ENCODE assay signal across 16 cellular contexts in genomic region chr9:137278913-137279711, GRCh38. TPM values are rescaled to one million over a fixed set of nuclear protein-coding genes. Genes with fewer than 3 reads are reported as not detected.
DNase-seq lines count a peak whose midpoint lies in the region; ATAC-seq and TF ChIP-seq lines count a peak whose summit lies in the region.
"Had no signal": no experiment of that assay in that cellular context is flagged by ENCODE, and none has a peak within 500 bp of the region (broad histone marks: within the 10 kb centered on the region; RNA-seq: fewer than 3 reads in every experiment).

No MANE protein-coding gene starts in this region.

- H3K4me2 ChIP-seq in IMR-90 (ENCODE audit: low read depth, low read length): no peak overlapping the region
- H3K4me2 ChIP-seq in trophoblast cell (ENCODE audit: low read length): peak overlapping the region; percentile 60

- no peak overlapping the region for H3K4ac ChIP-seq in IMR-90 (ENCODE audit: low read depth, low read length)
- no peak overlapping the region for H3K4ac ChIP-seq in trophoblast cell (ENCODE audit: low read depth, low read length)

- H3K23ac ChIP-seq in IMR-90 (ENCODE audit: low read depth, low read length): no peak overlapping the region
- no peak overlapping the region for H3K23ac ChIP-seq in trophoblast cell (ENCODE audit: low read length)

- no peak overlapping the region for H2AFZ ChIP-seq in IMR-90 (replicated peaks; ENCODE audit: low read length, poor library complexity)
- H2AFZ ChIP-seq in trophoblast cell (ENCODE audit: insufficient read depth, low read length, poor library complexity): no peak overlapping the region
- H2AFZ ChIP-seq: parathyroid adenoma had no signal

- no peak overlapping the region for H3K18ac ChIP-seq in IMR-90 (ENCODE audit: low read depth, low read length)
- H3K18ac ChIP-seq in trophoblast cell (ENCODE audit: low read length): no peak overlapping the region

- no peak overlapping the region for H2BK20ac ChIP-seq in IMR-90 (ENCODE audit: low read depth, low read length)

- H4K5ac ChIP-seq in IMR-90 (ENCODE audit: low read depth, low read length): no peak overlapping the region

- H2BK12ac ChIP-seq in trophoblast cell (ENCODE audit: low read length): no peak overlapping the region

- H3K4me3 ChIP-seq in BJ (ENCODE audit: low read depth, low read length) (peak overlapping the region; percentile 88), IMR-90 (ENCODE audit: insufficient read depth, low read depth, low read length) (peak overlapping the region; percentile 80), fibroblast of the aortic adventitia (ENCODE audit: low read depth, low read length) (peak overlapping the region; percentile 74), trophoblast cell (ENCODE audit: low read depth, low read length) (no peak overlapping the region)

- no peak overlapping the region; the same call in 1 of the 2 replicates for H3K14ac ChIP-seq in IMR-90 (replicated peaks; ENCODE audit: low read depth, low read length)
- no peak overlapping the region for H3K14ac ChIP-seq in trophoblast cell (ENCODE audit: low read length)

- dilution Hi-C loops in IMR-90 (cut with HindIII; ENCODE audit: low sequenced_read_pairs, unreplicated experiment): no loop called here

- H3K79me1 ChIP-seq in IMR-90 (ENCODE audit: low read depth in 1 of 2, low read length in 2 of 2) (peaks cover 0 to 57% of the 10 kb centered on the region in 2 experiments), trophoblast cell (ENCODE audit: low read length) (peaks cover 17% of the 10 kb centered on the region)

- WGBS in IMR-90 (ENCODE audit: extremely low coverage in 2 of 2, insufficient read length in 1 of 2), 2 experiments: 87% methylated on average over 109 of the region's 109 CpGs; no CpG with 5 or more reads in 1 of the 2 experiments
- WGBS in trophoblast cell (ENCODE audit: extremely low coverage, insufficient coverage, insufficient read length): no CpG with 5 or more reads among the region's 109 CpGs

- H2AK5ac ChIP-seq in IMR-90 (ENCODE audit: low read depth, low read length) (no peak overlapping the region; the same call in 1 of the 2 replicates), trophoblast cell (ENCODE audit: low read length) (no peak overlapping the region)

- no peak for TF ChIP-seq POLR2A in IMR-90 (IDR thresholded peaks at IDR 0.05; ENCODE audit: low read depth, low read length)

- H3K9ac ChIP-seq in IMR-90 (ENCODE audit: low read depth, low read length) (no peak overlapping the region), trophoblast cell (ENCODE audit: low read length) (no peak overlapping the region)
- H3K9ac ChIP-seq: parathyroid adenoma had no signal

- CTCF ChIA-PET in BJ (lab: Yijun Ruan, JAX) (no interaction called here), IMR-90 (lab: Yijun Ruan, JAX) (no interaction called here)

- H3K4me1 ChIP-seq in IMR-90 (ENCODE audit: control insufficient read depth, insufficient read depth, low read length) (peaks cover 21% of the 10 kb centered on the region), trophoblast cell (ENCODE audit: control insufficient read depth in 1 of 2, insufficient read depth in 2 of 2, low read length in 2 of 2) (peaks cover 27 to 29% of the 10 kb centered on the region in 2 experiments)
- H3K4me1 ChIP-seq: parathyroid adenoma had no signal

- ATAC-seq in IMR-90 (ENCODE audit: low read depth) (no peak), GM21529 (IDR thresholded peaks at IDR 0.05; ENCODE audit: unreplicated experiment) (no peak)

- no peaks in the 10 kb centered on the region for H3K9me3 ChIP-seq in IMR-90 (ENCODE audit: control insufficient read depth, insufficient read depth, low read length)
- H3K9me3 ChIP-seq in trophoblast cell (ENCODE audit: insufficient read depth, low read depth, low read length): peaks cover 17% of the 10 kb centered on the region

- H2BK15ac ChIP-seq in IMR-90 (ENCODE audit: low read depth, low read length): no peak overlapping the region

- H3K27ac ChIP-seq in IMR-90 (ENCODE audit: insufficient read depth, low read length) (no peak overlapping the region), trophoblast cell (ENCODE audit: low read depth, low read length) (no peak overlapping the region)
- H3K27ac ChIP-seq: brain microvascular endothelial cell, parathyroid adenoma had no signal

- TF ChIP-seq RAD21 in IMR-90 (IDR thresholded peaks at IDR 0.05; ENCODE audit: low read length): no peak

- no peaks in the 10 kb centered on the region for H3K9me1 ChIP-seq in IMR-90 (ENCODE audit: insufficient read depth, low read length)

- H3K27me3 ChIP-seq in BJ (ENCODE audit: control insufficient read depth, insufficient read depth, low read length) (no peaks in the 10 kb centered on the region), IMR-90 (ENCODE audit: control insufficient read depth, insufficient read depth, low read length) (no peaks in the 10 kb centered on the region), trophoblast cell (ENCODE audit: insufficient read depth, low read length) (no peaks in the 10 kb centered on the region)
- H3K27me3 ChIP-seq: brain microvascular endothelial cell had no signal

- POLR2A ChIA-PET in BJ (lab: Charles Lee): no interaction called here
- POLR2A ChIA-PET in IMR-90 (lab: Charles Lee; ENCODE audit: unreplicated experiment): no interaction called here

- no peak for TF ChIP-seq CTCF in BJ (IDR thresholded peaks at IDR 0.05; ENCODE audit: insufficient read depth, low read depth, low read length)
- TF ChIP-seq CTCF in IMR-90 (conservative IDR thresholded peaks at IDR 0.05; ENCODE audit: low read depth, low read length): no peak
- TF ChIP-seq CTCF in fibroblast of the aortic adventitia (IDR thresholded peaks at IDR 0.05; ENCODE audit: insufficient read depth, low read length): no peak

- in situ Hi-C loops in IMR-90 (cut with MboI; ENCODE audit: low sequenced_read_pairs): no loop called here

- peak overlapping the region; percentile 72 for H2AK9ac ChIP-seq in IMR-90 (replicated peaks; ENCODE audit: low read depth, low read length, poor library complexity)

- H4K20me1 ChIP-seq in IMR-90 (ENCODE audit: insufficient read depth, low read length): peaks cover 40% of the 10 kb centered on the region

- no peak overlapping the region for H2BK120ac ChIP-seq in IMR-90 (ENCODE audit: low read depth, low read length)
- H2BK120ac ChIP-seq in trophoblast cell (ENCODE audit: insufficient read depth, low read length, poor library complexity): no peak overlapping the region

- H4K91ac ChIP-seq in IMR-90 (ENCODE audit: insufficient read depth, low read depth, low read length) (no peak overlapping the region), trophoblast cell (ENCODE audit: low read depth, low read length) (no peak overlapping the region)

- no TSS peak for BruUV-seq in IMR-90 (replicated peaks; lab: Mats Ljungman, UMichigan)

- peaks cover 5% of the 10 kb centered on the region for H3K79me2 ChIP-seq in trophoblast cell (ENCODE audit: control insufficient read depth, insufficient read depth, low read length, poor library complexity)
- H3K79me2 ChIP-seq: parathyroid adenoma had no signal

- H4K8ac ChIP-seq in IMR-90 (ENCODE audit: low read depth in 2 of 2, low read length in 2 of 2) (no peak overlapping the region), trophoblast cell (ENCODE audit: low read depth, low read length) (no peak overlapping the region)

- H3K36me3 ChIP-seq in BJ (ENCODE audit: control insufficient read depth, insufficient read depth, low read length) (peaks cover 18% of the 10 kb centered on the region), IMR-90 (ENCODE audit: control insufficient read depth, insufficient read depth, low read length) (peaks cover 30% of the 10 kb centered on the region), trophoblast cell (ENCODE audit: control insufficient read depth in 1 of 2, insufficient read depth in 2 of 2, low read length in 2 of 2) (peaks cover 17 to 21% of the 10 kb centered on the region in 2 experiments)

- DNase-seq in BJ (ENCODE audit: low read depth): no peak
- no peak for DNase-seq in IMR-90
- no peak for DNase-seq in fibroblast of the aortic adventitia (ENCODE audit: low read depth)
- no peak for DNase-seq in trophoblast cell
- DNase-seq in NCI-H524 (lab: John Stamatoyannopoulos, UW): no peak
- no peak for DNase-seq in NCI-H2081 treated with DMSO at 0.1 percent for 48 hours (lab: John Stamatoyannopoulos, UW)
- DNase-seq in OCI-M2 (lab: John Stamatoyannopoulos, UW; ENCODE audit: unreplicated experiment): no peak
- DNase-seq: activated CD4-positive, alpha-beta T cell treated with anti-CD3 and anti-CD28 coated beads, Interleukin-2, amount 10 ng/mL, durations not matched to agents 7 days and 5 days; brain microvascular endothelial cell; CD4-positive, alpha-beta T cell; hippocampal formation; midbrain; T-helper 2 cell had no signal

- H2BK5ac ChIP-seq in IMR-90 (ENCODE audit: low read depth, low read length, poor library complexity, severe bottlenecking): no peak overlapping the region
- no peak overlapping the region for H2BK5ac ChIP-seq in trophoblast cell (ENCODE audit: low read depth, low read length, poor library complexity)

- intact Hi-C loops in IMR-90 (cut with micrococcal nuclease): no loop called here

- no peak overlapping the region for H3K56ac ChIP-seq in IMR-90 (ENCODE audit: extremely low read depth, insufficient read depth, low read length)

- no peak overlapping the region for H4K12ac ChIP-seq in trophoblast cell (ENCODE audit: low read depth, low read length)

RNA-seq across cellular contexts. Expression of gene TOR4A, which starts 1.6 kb away (rescaled TPM):
- 16.9 and 23.8 TPM in 2 replicates for polyA plus RNA-seq in BJ (2011; rRNA removed)
- polyA minus RNA-seq in BJ (2011; rRNA and poly(A)+ RNA removed): 14.5 and 17.4 TPM in 2 replicates
- total RNA-seq in IMR-90 (2012; rRNA removed): 9.7 and 11.4 TPM in 2 replicates
- polyA plus RNA-seq in IMR-90 (2012; rRNA removed): 22.9 and 28.4 TPM in 2 replicates
- 17.3 and 37.9 TPM in 2 replicates for polyA plus RNA-seq in IMR-90 (2012; cell fraction: cytosol; rRNA removed)
- polyA plus RNA-seq in IMR-90 (2012; cell fraction: nucleus; rRNA removed; ENCODE audit: low replicate concordance): 14.3 and 42.3 TPM in 2 replicates
- 12.6 and 31.3 TPM in 2 replicates for total RNA-seq in fibroblast of the aortic adventitia (ENCODE audit: low replicate concordance)
- 6.7 and 6.8 TPM in 2 replicates for polyA plus RNA-seq in trophoblast cell (2013)

RNA-seq across cellular contexts. Expression of gene NRARP, which starts 23.0 kb away (rescaled TPM):
- 0.17 TPM in 2 replicates for polyA plus RNA-seq in BJ (2011; rRNA removed)
- not detected in 2 replicates for polyA minus RNA-seq in BJ (2011; rRNA and poly(A)+ RNA removed)
- total RNA-seq in IMR-90 (2012; rRNA removed): not detected in 2 replicates
- polyA plus RNA-seq in IMR-90 (2012; rRNA removed): 0.15 and 0.39 TPM in 2 replicates
- polyA plus RNA-seq in IMR-90 (2012; cell fraction: cytosol; rRNA removed): 0.37 and 1.8 TPM in 2 replicates
- polyA plus RNA-seq in IMR-90 (2012; cell fraction: nucleus; rRNA removed; ENCODE audit: low replicate concordance): 2.9 and 4.1 TPM in 2 replicates
- 0.09 TPM in 1 of 2 replicates, not detected in the other for total RNA-seq in fibroblast of the aortic adventitia (ENCODE audit: low replicate concordance)
- polyA plus RNA-seq in trophoblast cell (2013): 1.6 and 1.7 TPM in 2 replicates

RNA-seq across cellular contexts. Expression of gene NELFB, which starts 24.0 kb away (rescaled TPM):
- 26.6 and 51.9 TPM in 2 replicates for polyA plus RNA-seq in BJ (2011; rRNA removed)
- polyA minus RNA-seq in BJ (2011; rRNA and poly(A)+ RNA removed): 22.6 and 25.7 TPM in 2 replicates
- total RNA-seq in IMR-90 (2012; rRNA removed): 36.7 and 36.9 TPM in 2 replicates
- polyA plus RNA-seq in IMR-90 (2012; rRNA removed): 65.1 and 66.0 TPM in 2 replicates
- 38.5 and 59.2 TPM in 2 replicates for polyA plus RNA-seq in IMR-90 (2012; cell fraction: cytosol; rRNA removed)
- 43.4 and 76.9 TPM in 2 replicates for polyA plus RNA-seq in IMR-90 (2012; cell fraction: nucleus; rRNA removed; ENCODE audit: low replicate concordance)
- total RNA-seq in fibroblast of the aortic adventitia (ENCODE audit: low replicate concordance): 27.1 and 43.7 TPM in 2 replicates
- 33.0 and 34.2 TPM in 2 replicates for polyA plus RNA-seq in trophoblast cell (2013)

RNA-seq across cellular contexts. Expression of gene STPG3, which starts 28.0 kb away (rescaled TPM):
- polyA plus RNA-seq in BJ (2011; rRNA removed) (not detected in 2 replicates), IMR-90 (2012; rRNA removed) (not detected in 2 replicates)
- not detected in 2 replicates for polyA minus RNA-seq in BJ (2011; rRNA and poly(A)+ RNA removed)
- total RNA-seq in IMR-90 (2012; rRNA removed) (not detected in 2 replicates), fibroblast of the aortic adventitia (ENCODE audit: low replicate concordance) (not detected in 2 replicates)
- polyA plus RNA-seq in IMR-90 (2012; cell fraction: cytosol; rRNA removed): not detected in 2 replicates
- 0.09 TPM in 1 of 2 replicates, not detected in the other for polyA plus RNA-seq in IMR-90 (2012; cell fraction: nucleus; rRNA removed; ENCODE audit: low replicate concordance)
- not detected in 2 replicates for polyA plus RNA-seq in trophoblast cell (2013)
- total RNA-seq: activated CD4-positive, alpha-beta T cell treated with anti-CD3 and anti-CD28 coated beads, Interleukin-2, amount 10 ng/mL, durations not matched to agents 7 days and 5 days; CD4-positive, alpha-beta T cell; HT-29 had no signal

RNA-seq across cellular contexts. Expression of gene TUBB4B, which starts 38.0 kb away (rescaled TPM):
- 263 and 385 TPM in 2 replicates for polyA plus RNA-seq in BJ (2011; rRNA removed)
- 213 and 239 TPM in 2 replicates for polyA minus RNA-seq in BJ (2011; rRNA and poly(A)+ RNA removed)
- total RNA-seq in IMR-90 (2012; rRNA removed): 236 and 237 TPM in 2 replicates
- polyA plus RNA-seq in IMR-90 (2012; rRNA removed): 529 and 613 TPM in 2 replicates
- polyA plus RNA-seq in IMR-90 (2012; cell fraction: cytosol; rRNA removed): 396 and 719 TPM in 2 replicates
- 295 and 529 TPM in 2 replicates for polyA plus RNA-seq in IMR-90 (2012; cell fraction: nucleus; rRNA removed; ENCODE audit: low replicate concordance)
- 21.8 and 195 TPM in 2 replicates for total RNA-seq in fibroblast of the aortic adventitia (ENCODE audit: low replicate concordance)
- 432 and 443 TPM in 2 replicates for polyA plus RNA-seq in trophoblast cell (2013)
